ENCODE assay signal across 8 cellular contexts in genomic region chr1:50970508-50970885, GRCh38. TPM values are rescaled to one million over a fixed set of nuclear protein-coding genes. Genes with fewer than 3 reads are reported as not detected.
DNase-seq lines count a peak whose midpoint lies in the region; ATAC-seq, FAIRE-seq and TF ChIP-seq lines count a peak whose summit lies in the region.

No MANE protein-coding gene starts in this region.

- no peaks in the 10 kb centered on the region for H3K9me3 Mint-ChIP-seq in activated naive CD8-positive, alpha-beta T cell treated with anti-CD3 and anti-CD28 coated beads, Interleukin-2, amount 50 U/mL, for 24 hours

- H3K27me3 Mint-ChIP-seq in activated naive CD8-positive, alpha-beta T cell treated with anti-CD3 and anti-CD28 coated beads, Interleukin-2, amount 50 U/mL, for 24 hours = peaks cover 22% of the 10 kb centered on the region

- FAIRE-seq in H54 (lab: Jason Lieb, UNC) = no peak

- no peak for TF ChIP-seq CTCF in heart left ventricle (IDR thresholded peaks at IDR 0.05)
- no peak for TF ChIP-seq CTCF in upper lobe of right lung (IDR thresholded peaks at IDR 0.05)

- WGBS in heart left ventricle, 4 donors = 3 to 13% (median 6%) methylated on average over 6 of the region's 6 CpGs

- H3K9me3 ChIP-seq in heart left ventricle (no peaks in the 10 kb centered on the region), upper lobe of right lung (no peaks in the 10 kb centered on the region)

- H3K4me3 ChIP-seq in heart left ventricle (peak overlapping the region; percentile 57 to 91 (median 82)), upper lobe of right lung (peak overlapping the region; percentile 73)

- H3K4me1 Mint-ChIP-seq in activated naive CD8-positive, alpha-beta T cell treated with anti-CD3 and anti-CD28 coated beads, Interleukin-2, amount 50 U/mL, for 24 hours = peaks cover 26% of the 10 kb centered on the region

- H3K27me3 ChIP-seq in heart left ventricle (no peaks in the 10 kb centered on the region), upper lobe of right lung (peaks cover 11% of the 10 kb centered on the region)

- peak overlapping the region; percentile 88 for H3K4me3 Mint-ChIP-seq in activated naive CD8-positive, alpha-beta T cell treated with anti-CD3 and anti-CD28 coated beads, Interleukin-2, amount 50 U/mL, for 24 hours

- H3K36me3 ChIP-seq in heart left ventricle = no peaks in the 10 kb centered on the region
- H3K36me3 ChIP-seq in upper lobe of right lung = no peaks in the 10 kb centered on the region

- H3K36me3 Mint-ChIP-seq in activated naive CD8-positive, alpha-beta T cell treated with anti-CD3 and anti-CD28 coated beads, Interleukin-2, amount 50 U/mL, for 24 hours (ENCODE audit: low read depth) = peaks cover 5% of the 10 kb centered on the region

- TF ChIP-seq POLR2A in heart left ventricle (IDR thresholded peaks at IDR 0.05) (no peak), H54 (IDR thresholded peaks at IDR 0.05; ENCODE audit: low read depth, low read length) (no peak)

- peak overlapping the region; percentile 76 for H3K27ac Mint-ChIP-seq in activated naive CD8-positive, alpha-beta T cell treated with anti-CD3 and anti-CD28 coated beads, Interleukin-2, amount 50 U/mL, for 24 hours

- ATAC-seq in heart left ventricle (no peak), left cardiac atrium (no peak), upper lobe of right lung (no peak), HG02981 (IDR thresholded peaks at IDR 0.05; ENCODE audit: unreplicated experiment) (no peak)
- no peak for ATAC-seq in activated naive CD8-positive, alpha-beta T cell treated with anti-CD3 and anti-CD28 coated beads, Interleukin-2, amount 50 U/mL, for 24 hours

- intact Hi-C loops in heart left ventricle (cut with DNase I) (loop anchor here in 1 of 10 donors (10.0 kb wide), 1 partner anchor 264 kb away; the partner anchor contains the start of gene RNF11), left cardiac atrium (cut with DNase I) (no loop called here), upper lobe of right lung (cut with DNase I) (no loop called here)

- H3K4me1 ChIP-seq in heart left ventricle = peaks cover 0 to 39% (median 12%) of the 10 kb centered on the region in 12 donors
- H3K4me1 ChIP-seq in upper lobe of right lung = no peaks in the 10 kb centered on the region

- H3K27ac ChIP-seq in heart left ventricle (peak overlapping the region; percentile 92 to 99 (median 96)), upper lobe of right lung (peak overlapping the region; percentile 94)

- no peak for DNase-seq in heart left ventricle
- DNase-seq in left cardiac atrium = no peak
- DNase-seq in activated naive CD8-positive, alpha-beta T cell treated with anti-CD3 and anti-CD28 coated beads, Interleukin-2, amount 50 U/mL, for 24 hours = no peak
- DNase-seq in medulla oblongata (ENCODE audit: extremely low spot score) = peak; percentile 45
- DNase-seq in upper lobe of right lung = no peak
- DNase-seq in H54 (ENCODE audit: insufficient read length, low spot score) = no peak
- no peak for DNase-seq in GM19240 (ENCODE audit: insufficient read length, low spot score)

RNA-seq across cellular contexts. Expression of gene CDKN2C, which starts 0.5 kb away (rescaled TPM):
- total RNA-seq in heart left ventricle = 10 to 100 TPM; 11.2 to 18.8 (median 16.0) TPM
- 10 to 100 TPM; 12.7 TPM for polyA plus RNA-seq in heart left ventricle
- total RNA-seq in left cardiac atrium = 10 to 100 TPM; 10.0 to 19.1 TPM
- total RNA-seq in upper lobe of right lung = 9.6 TPM

RNA-seq across cellular contexts. Expression of gene FAF1, which starts 10.4 kb away (rescaled TPM):
- total RNA-seq in heart left ventricle (100 to 1,000 TPM in 1 of 9 donors, 10 to 100 TPM in 8; 46.6 to 112 (median 83.6) TPM), left cardiac atrium (10 to 100 TPM; 71.2 to 76.8 TPM), upper lobe of right lung (46.4 TPM)
- 10 to 100 TPM; 41.0 to 76.0 TPM for polyA plus RNA-seq in heart left ventricle
